ENCODE assay signal across 12 cellular contexts in genomic region chr1:44820945-44821715, GRCh38. TPM values are rescaled to one million over a fixed set of nuclear protein-coding genes. Genes with fewer than 3 reads are reported as not detected.
DNase-seq lines count a peak whose midpoint lies in the region; ATAC-seq and TF ChIP-seq lines count a peak whose summit lies in the region.
"Had no signal": no experiment of that assay in that cellular context is flagged by ENCODE, and none has a peak within 500 bp of the region (broad histone marks: within the 10 kb centered on the region; RNA-seq: fewer than 3 reads in every experiment).

No MANE protein-coding gene starts in this region.

- H3K9me3 Mint-ChIP-seq in HFFc6 = no peaks in the 10 kb centered on the region
- no peaks in the 10 kb centered on the region for H3K9me3 Mint-ChIP-seq in activated CD8-positive, alpha-beta T cell treated with anti-CD3 and anti-CD28 coated beads for 36 hours
- H3K9me3 Mint-ChIP-seq in stimulated activated naive B cell treated with anti-CD40 and anti-IgM and Interleukin-4, amounts not matched to agents 10 μg/mL and 1 μg/mL and 100 μg/mL, for 72 hours = no peaks in the 10 kb centered on the region

- peak overlapping the region; percentile 51 for H3K4me3 Mint-ChIP-seq in HFFc6
- peak overlapping the region; percentile 79 for H3K4me3 Mint-ChIP-seq in activated CD8-positive, alpha-beta T cell treated with anti-CD3 and anti-CD28 coated beads for 36 hours
- peak overlapping the region; percentile 90 to 93 for H3K4me3 Mint-ChIP-seq in stimulated activated naive B cell treated with anti-CD40 and anti-IgM and Interleukin-4, amounts not matched to agents 10 μg/mL and 1 μg/mL and 100 μg/mL, for 72 hours

- H3K27ac Mint-ChIP-seq in HFFc6 = peak overlapping the region; percentile 41
- peak overlapping the region; percentile 72 for H3K27ac Mint-ChIP-seq in activated CD8-positive, alpha-beta T cell treated with anti-CD3 and anti-CD28 coated beads for 36 hours
- peak overlapping the region; percentile 69 for H3K27ac Mint-ChIP-seq in stimulated activated naive B cell treated with anti-CD40 and anti-IgM and Interleukin-4, amounts not matched to agents 10 μg/mL and 1 μg/mL and 100 μg/mL, for 72 hours

- TF ChIP-seq CTCF in HFFc6 (IDR thresholded peaks at IDR 0.05) = no peak
- TF ChIP-seq CTCF in activated CD8-positive, alpha-beta T cell treated with anti-CD3 and anti-CD28 coated beads for 36 hours (IDR thresholded peaks at IDR 0.05) = no peak

- ATAC-seq in activated CD8-positive, alpha-beta T cell treated with anti-CD3 and anti-CD28 coated beads for 36 hours = no peak
- ATAC-seq in stimulated activated naive B cell treated with anti-CD40 and anti-IgM and Interleukin-4, amounts not matched to agents 10 μg/mL and 1 μg/mL and 100 μg/mL, for 72 hours (replicated peaks) = no peak
- ATAC-seq in HG03025 (IDR thresholded peaks at IDR 0.05; ENCODE audit: low FRiP score, unreplicated experiment) = no peak
- no peak for ATAC-seq in GM21825 (IDR thresholded peaks at IDR 0.05; ENCODE audit: unreplicated experiment)

- peaks cover 29% of the 10 kb centered on the region for H3K27me3 Mint-ChIP-seq in HFFc6 (ENCODE audit: insufficient read depth)
- no peaks in the 10 kb centered on the region for H3K27me3 Mint-ChIP-seq in activated CD8-positive, alpha-beta T cell treated with anti-CD3 and anti-CD28 coated beads for 36 hours
- peaks cover 0 to 2% of the 10 kb centered on the region in 2 donors for H3K27me3 Mint-ChIP-seq in stimulated activated naive B cell treated with anti-CD40 and anti-IgM and Interleukin-4, amounts not matched to agents 10 μg/mL and 1 μg/mL and 100 μg/mL, for 72 hours

- DNase-seq in HFFc6 (no peak), SK-N-DZ (ENCODE audit: low spot score) (no peak), Kasumi-1 (lab: John Stamatoyannopoulos, UW) (no peak)
- DNase-seq in activated CD8-positive, alpha-beta T cell treated with anti-CD3 and anti-CD28 coated beads for 36 hours = no peak
- DNase-seq in stimulated activated naive B cell treated with anti-CD40 and anti-IgM and Interleukin-4, amounts not matched to agents 10 μg/mL and 1 μg/mL and 100 μg/mL, for 72 hours = no peak
- DNase-seq: foreskin fibroblast, SHP77 treated with DMSO at 0.1 percent for 48 hours had no signal

- CTCF ChIA-PET in activated CD8-positive, alpha-beta T cell treated with anti-CD3 and anti-CD28 coated beads for 36 hours (lab: Charles Lee) = interaction anchor here (0.8 to 6.1 kb wide), 9 partner anchors 14 to 193 kb away, joined by 3 to 45 read pairs (median 5); partner anchors contain the start of genes PLK3, RNU5D-1 and UROD

- H3K27me3 ChIP-seq in layer of hippocampus (ENCODE audit: control insufficient read depth, insufficient read depth, low read length) = no peaks in the 10 kb centered on the region
- H3K27me3 ChIP-seq: pancreas had no signal

- H3K4me1 Mint-ChIP-seq in HFFc6 (ENCODE audit: low read depth) = peaks cover 43% of the 10 kb centered on the region
- H3K4me1 Mint-ChIP-seq in activated CD8-positive, alpha-beta T cell treated with anti-CD3 and anti-CD28 coated beads for 36 hours (ENCODE audit: low read depth) = peaks cover 27% of the 10 kb centered on the region
- H3K4me1 Mint-ChIP-seq in stimulated activated naive B cell treated with anti-CD40 and anti-IgM and Interleukin-4, amounts not matched to agents 10 μg/mL and 1 μg/mL and 100 μg/mL, for 72 hours = peaks cover 24 to 42% of the 10 kb centered on the region in 2 donors

- peak overlapping the region; percentile 95 for H3K27ac ChIP-seq in layer of hippocampus (ENCODE audit: low read depth, low read length)

- intact Hi-C loops in activated CD8-positive, alpha-beta T cell treated with anti-CD3 and anti-CD28 coated beads for 36 hours (cut with micrococcal nuclease) = no loop called here

- peaks cover 16% of the 10 kb centered on the region for H3K36me3 Mint-ChIP-seq in HFFc6 (ENCODE audit: low read depth)
- no peaks in the 10 kb centered on the region for H3K36me3 Mint-ChIP-seq in activated CD8-positive, alpha-beta T cell treated with anti-CD3 and anti-CD28 coated beads for 36 hours (ENCODE audit: low read depth)
- peaks cover 2 to 6% of the 10 kb centered on the region in 2 donors for H3K36me3 Mint-ChIP-seq in stimulated activated naive B cell treated with anti-CD40 and anti-IgM and Interleukin-4, amounts not matched to agents 10 μg/mL and 1 μg/mL and 100 μg/mL, for 72 hours

- POLR2A ChIA-PET in activated CD8-positive, alpha-beta T cell treated with anti-CD3 and anti-CD28 coated beads for 36 hours (lab: Charles Lee) = interaction anchor here (0.6 to 12.2 kb wide), 16 partner anchors 10 to 190 kb away, joined by 3 to 466 read pairs (median 8); partner anchors contain the start of genes BEST4, BTBD19, DYNLT4 and EIF2B3

RNA-seq across cellular contexts. Expression of gene BTBD19, which starts 12.8 kb away (rescaled TPM):
- 10 to 100 TPM; 12.2 to 21.4 (median 13.9) TPM for total RNA-seq in HFFc6 (2021; fragmentation: NEBNext Ultra II Directional; extraction: Animal tissue kit (Norgen Biotek cat#: 25700))
- 1 to 10 TPM; 4.8 to 5.6 TPM for total RNA-seq in activated CD8-positive, alpha-beta T cell treated with anti-CD3 and anti-CD28 coated beads for 36 hours
- 0.53 and 0.97 TPM in 2 replicates for polyA plus RNA-seq in SK-N-DZ (2014; cell fraction: cytosol; rRNA removed)
- 1.5 and 2.5 TPM in 2 replicates for polyA plus RNA-seq in SK-N-DZ (2014; cell fraction: nucleus; rRNA removed)

RNA-seq across cellular contexts. Expression of gene DYNLT4, which starts 14.0 kb away (rescaled TPM):
- under 1 TPM in 1 of 6 experiments, not detected in 5; 0.46 TPM for total RNA-seq in HFFc6 (2021; fragmentation: NEBNext Ultra II Directional; extraction: Animal tissue kit (Norgen Biotek cat#: 25700))
- 1 to 10 TPM in 1 of 2 experiments, under 1 TPM in 1; 0.36 to 1.1 TPM for total RNA-seq in activated CD8-positive, alpha-beta T cell treated with anti-CD3 and anti-CD28 coated beads for 36 hours
- polyA plus RNA-seq in SK-N-DZ (2014; cell fraction: cytosol; rRNA removed) = not detected in 2 replicates
- not detected in 2 replicates for polyA plus RNA-seq in SK-N-DZ (2014; cell fraction: nucleus; rRNA removed)
- total RNA-seq: LHCN-M2 had no signal

RNA-seq across cellular contexts. Expression of gene PLK3, which starts 21.0 kb away (rescaled TPM):
- total RNA-seq in HFFc6 (2021; fragmentation: NEBNext Ultra II Directional; extraction: Animal tissue kit (Norgen Biotek cat#: 25700)) = 10 to 100 TPM; 37.1 to 44.6 (median 39.2) TPM
- 10 to 100 TPM; 36.4 to 36.6 TPM for total RNA-seq in activated CD8-positive, alpha-beta T cell treated with anti-CD3 and anti-CD28 coated beads for 36 hours
- 2.8 and 5.9 TPM in 2 replicates for polyA plus RNA-seq in SK-N-DZ (2014; cell fraction: cytosol; rRNA removed)
- polyA plus RNA-seq in SK-N-DZ (2014; cell fraction: nucleus; rRNA removed) = 7.5 and 12.4 TPM in 2 replicates

RNA-seq across cellular contexts. Expression of gene PTCH2, which starts 21.9 kb away (rescaled TPM):
- total RNA-seq in HFFc6 (2021; fragmentation: NEBNext Ultra II Directional; extraction: Animal tissue kit (Norgen Biotek cat#: 25700)) = under 1 TPM; 0.37 to 0.81 (median 0.61) TPM
- under 1 TPM; 0.13 to 0.97 TPM for total RNA-seq in activated CD8-positive, alpha-beta T cell treated with anti-CD3 and anti-CD28 coated beads for 36 hours
- polyA plus RNA-seq in SK-N-DZ (2014; cell fraction: cytosol; rRNA removed) = 0.06 and 0.08 TPM in 2 replicates
- polyA plus RNA-seq in SK-N-DZ (2014; cell fraction: nucleus; rRNA removed) = 0.37 and 0.38 TPM in 2 replicates

RNA-seq across cellular contexts. Expression of gene BEST4, which starts 33.2 kb away (rescaled TPM):
- total RNA-seq in HFFc6 (2021; fragmentation: NEBNext Ultra II Directional; extraction: Animal tissue kit (Norgen Biotek cat#: 25700)) = under 1 TPM; 0.09 to 0.23 (median 0.12) TPM
- total RNA-seq in activated CD8-positive, alpha-beta T cell treated with anti-CD3 and anti-CD28 coated beads for 36 hours = 1 to 10 TPM in 1 of 2 experiments, under 1 TPM in 1; 0.87 to 1.0 TPM
- polyA plus RNA-seq in SK-N-DZ (2014; cell fraction: cytosol; rRNA removed) = not detected in 2 replicates
- polyA plus RNA-seq in SK-N-DZ (2014; cell fraction: nucleus; rRNA removed) = not detected in 2 replicates
- total RNA-seq: LHCN-M2 had no signal
